28 cellular contexts compared by ENCODE assay signal in genomic region chr1:154857441-154858215, GRCh38. TPM values are rescaled to one million over a fixed set of nuclear protein-coding genes. Genes with fewer than 3 reads are reported as not detected.
A peak's percentile ranks its signal among the peaks of the same experiment; 100 is the strongest.
DNase-seq lines count a peak whose midpoint lies in the region; ATAC-seq and TF ChIP-seq lines count a peak whose summit lies in the region.
"Had no signal": no experiment of that assay in that cellular context is flagged by ENCODE, and none has a peak within 500 bp of the region (broad histone marks: within the 10 kb centered on the region; RNA-seq: fewer than 3 reads in every experiment).

No MANE protein-coding gene starts in this region.

- peak; percentile 14 for DNase-seq in T-helper 2 cell treated with Interferon-gamma antibody and Interleukin-4, amounts not matched to agents 5 μg/mL and 100 μg/mL, for 36 hours (ENCODE audit: low spot score)
- no peak for DNase-seq in T-helper 2 cell
- DNase-seq in Karpas-422, result peak; percentile 89
- no peak for DNase-seq in naive thymus-derived CD4-positive, alpha-beta T cell
- no peak for DNase-seq in mammary epithelial cell
- DNase-seq in erythroblast (lab: John Stamatoyannopoulos, UW), result no peak
- DNase-seq: activated CD8-positive, alpha-beta memory T cell treated with anti-CD3 and anti-CD28 coated beads for 24 hours; activated effector memory CD4-positive, alpha-beta T cell treated with anti-CD3 and anti-CD28 coated beads, Interleukin-2, amount 50 U/mL, for 16 hours; AML-193; CD8-positive, alpha-beta memory T cell; colonic mucosa; DMS153; effector memory CD8-positive, alpha-beta T cell; GOT3; NCI-H1092; NCI-H1930; NCI-H345; stimulated activated CD4-positive, alpha-beta T cell treated with anti-CD3 and anti-CD28 coated beads, Interleukin-2, amount 100 ng/mL, for 24 hours; stimulated activated naive CD4-positive, alpha-beta T cell treated with Interleukin-2 at 50 U/mL for 16 hours; tibial artery; WERI-Rb-1 had no signal

- H4K20me1 ChIP-seq in BLaER1 (no peaks in the 10 kb centered on the region), Karpas-422 (ENCODE audit: insufficient read depth, low read depth, low read length) (no peaks in the 10 kb centered on the region), mammary epithelial cell (ENCODE audit: insufficient read depth, low read length) (no peaks in the 10 kb centered on the region)

- no peak overlapping the region for H3K4me3 Mint-ChIP-seq in T-helper 2 cell treated with Interferon-gamma antibody and Interleukin-4, amounts not matched to agents 5 μg/mL and 100 μg/mL, for 36 hours
- peak overlapping the region in 1 of 5 experiments; percentile 51 for H3K4me3 Mint-ChIP-seq in brain
- no peak overlapping the region for H3K4me3 Mint-ChIP-seq in naive thymus-derived CD4-positive, alpha-beta T cell
- H3K4me3 Mint-ChIP-seq: CD8-positive, alpha-beta memory T cell; effector memory CD8-positive, alpha-beta T cell; T-helper 1 cell treated with Interleukin-12 subunit alpha and Interleukin-12 subunit beta and Interleukin-4 antibody, amounts not matched to agents 30 μg/mL and 1 μg/mL, for 36 hours had no signal

- no peak for TF ChIP-seq POLR2A in erythroblast (IDR thresholded peaks at IDR 0.05; ENCODE audit: low read length)

- CTCF ChIA-PET in naive thymus-derived CD4-positive, alpha-beta T cell (lab: Charles Lee), result interaction anchor here (1.9 kb wide), 1 partner anchor 188 kb away, joined by 6 read pairs; no protein-coding TSS in a partner anchor
- CTCF ChIA-PET in mammary epithelial cell (lab: Charles Lee; ENCODE audit: low non-redundant PET), result interaction anchor here (0.6 kb wide), 1 partner anchor 21 kb away, joined by 4 read pairs; no protein-coding TSS in a partner anchor

- H3K9me3 Mint-ChIP-seq in T-helper 2 cell treated with Interferon-gamma antibody and Interleukin-4, amounts not matched to agents 5 μg/mL and 100 μg/mL, for 36 hours, result no peaks in the 10 kb centered on the region
- no peaks in the 10 kb centered on the region for H3K9me3 Mint-ChIP-seq in brain
- H3K9me3 Mint-ChIP-seq in naive thymus-derived CD4-positive, alpha-beta T cell, result no peaks in the 10 kb centered on the region
- H3K9me3 Mint-ChIP-seq: CD8-positive, alpha-beta memory T cell; effector memory CD8-positive, alpha-beta T cell; T-helper 1 cell treated with Interleukin-12 subunit alpha and Interleukin-12 subunit beta and Interleukin-4 antibody, amounts not matched to agents 30 μg/mL and 1 μg/mL, for 36 hours had no signal

- H3K27me3 Mint-ChIP-seq in T-helper 2 cell treated with Interferon-gamma antibody and Interleukin-4, amounts not matched to agents 5 μg/mL and 100 μg/mL, for 36 hours (ENCODE audit: low read depth), result no peaks in the 10 kb centered on the region
- H3K27me3 Mint-ChIP-seq in brain, result peaks cover 4% of the 10 kb centered on the region
- peaks cover 0 to 18% (median 0%) of the 10 kb centered on the region in 5 donors for H3K27me3 Mint-ChIP-seq in naive thymus-derived CD4-positive, alpha-beta T cell

- intact Hi-C loops in naive thymus-derived CD4-positive, alpha-beta T cell (cut with micrococcal nuclease), result no loop called here
- intact Hi-C loops in mammary epithelial cell (cut with micrococcal nuclease), result no loop called here

- in situ Hi-C loops in mammary epithelial cell (cut with MboI; ENCODE audit: low sequenced_read_pairs in 2 of 2), result no loop called here

- no peaks in the 10 kb centered on the region for H3K9me2 ChIP-seq in Karpas-422 (replicated peaks; ENCODE audit: insufficient read depth, low read length)

- H3K9me3 ChIP-seq in BLaER1 (no peaks in the 10 kb centered on the region), Karpas-422 (ENCODE audit: low read length) (no peaks in the 10 kb centered on the region), mammary epithelial cell (replicated peaks; ENCODE audit: insufficient read depth, low read length) (no peaks in the 10 kb centered on the region)
- no peaks in the 10 kb centered on the region for H3K9me3 ChIP-seq in naive thymus-derived CD4-positive, alpha-beta T cell (ENCODE audit: control insufficient read depth in 2 of 3, low read length in 3 of 3)
- H3K9me3 ChIP-seq: colonic mucosa, esophagus muscularis mucosa, gastroesophageal sphincter, neutrophil, tibial artery had no signal

- H2AFZ ChIP-seq in Karpas-422 (ENCODE audit: low read length) (no peak overlapping the region), mammary epithelial cell (ENCODE audit: low read depth, low read length) (no peak overlapping the region)

- H3K79me2 ChIP-seq in Karpas-422 (ENCODE audit: low read length), result peaks cover 57% of the 10 kb centered on the region
- H3K79me2 ChIP-seq in mammary epithelial cell (ENCODE audit: insufficient read depth, low read length), result no peaks in the 10 kb centered on the region

- H3K36me3 ChIP-seq in BLaER1, result no peaks in the 10 kb centered on the region
- H3K36me3 ChIP-seq in Karpas-422 (ENCODE audit: insufficient read depth, low read length), result peaks cover 7% of the 10 kb centered on the region; the same call in 1 of the 2 replicates
- H3K36me3 ChIP-seq in naive thymus-derived CD4-positive, alpha-beta T cell (ENCODE audit: control insufficient read depth in 2 of 3, insufficient read depth in 3 of 3, low read length in 3 of 3), result no peaks in the 10 kb centered on the region
- no peaks in the 10 kb centered on the region for H3K36me3 ChIP-seq in mammary epithelial cell (ENCODE audit: insufficient read depth, low read length)
- H3K36me3 ChIP-seq: colonic mucosa, esophagus muscularis mucosa, gastroesophageal sphincter, neutrophil, tibial artery, WERI-Rb-1 had no signal

- WGBS in mammary epithelial cell (ENCODE audit: low coverage, missing lambda C conversion rate), result 83% methylated on average over 9 of the region's 11 CpGs

- dilution Hi-C loops in mammary epithelial cell (cut with HindIII; ENCODE audit: low sequenced_read_pairs), result loop anchor here (10.0 kb wide), 1 partner anchor 173 kb away; no protein-coding TSS in a partner anchor

- H3K4me2 ChIP-seq in BLaER1, result peak overlapping the region; percentile 9; the same call in 1 of the 2 replicates
- peak overlapping the region; percentile 83 for H3K4me2 ChIP-seq in Karpas-422 (ENCODE audit: low read depth, low read length, poor library complexity, severe bottlenecking)
- H3K4me2 ChIP-seq in mammary epithelial cell (ENCODE audit: insufficient read depth, low read depth, low read length), result no peak overlapping the region

- no peak overlapping the region for H3K9ac ChIP-seq in BLaER1
- H3K9ac ChIP-seq in Karpas-422 (ENCODE audit: low read length), result peak overlapping the region; percentile 89
- no peak overlapping the region for H3K9ac ChIP-seq in mammary epithelial cell (ENCODE audit: insufficient read depth, low read length)

- no peaks in the 10 kb centered on the region for H3K27me3 ChIP-seq in BLaER1
- H3K27me3 ChIP-seq in Karpas-422 (ENCODE audit: low read length), result no peaks in the 10 kb centered on the region
- H3K27me3 ChIP-seq in naive thymus-derived CD4-positive, alpha-beta T cell (ENCODE audit: control insufficient read depth in 2 of 2, insufficient read depth in 2 of 2, low read length in 2 of 2), result no peaks in the 10 kb centered on the region
- H3K27me3 ChIP-seq in mammary epithelial cell (ENCODE audit: insufficient read depth, low read length), result no peaks in the 10 kb centered on the region
- H3K27me3 ChIP-seq: colonic mucosa had no signal

- peaks cover 3% of the 10 kb centered on the region for H3K4me1 Mint-ChIP-seq in T-helper 2 cell treated with Interferon-gamma antibody and Interleukin-4, amounts not matched to agents 5 μg/mL and 100 μg/mL, for 36 hours (ENCODE audit: low read depth)
- peaks cover 68% of the 10 kb centered on the region for H3K4me1 Mint-ChIP-seq in brain
- peaks cover 0 to 8% (median 0%) of the 10 kb centered on the region in 7 donors for H3K4me1 Mint-ChIP-seq in naive thymus-derived CD4-positive, alpha-beta T cell
- H3K4me1 Mint-ChIP-seq: CD8-positive, alpha-beta memory T cell had no signal

- H3K27ac Mint-ChIP-seq in T-helper 2 cell treated with Interferon-gamma antibody and Interleukin-4, amounts not matched to agents 5 μg/mL and 100 μg/mL, for 36 hours, result no peak overlapping the region
- peak overlapping the region in 4 of 5 experiments; percentile 34 to 89 (median 80) for H3K27ac Mint-ChIP-seq in brain
- no peak overlapping the region for H3K27ac Mint-ChIP-seq in naive thymus-derived CD4-positive, alpha-beta T cell
- H3K27ac Mint-ChIP-seq: T-helper 1 cell treated with Interleukin-12 subunit alpha and Interleukin-12 subunit beta and Interleukin-4 antibody, amounts not matched to agents 30 μg/mL and 1 μg/mL, for 36 hours had no signal

- no peak for ATAC-seq in naive thymus-derived CD4-positive, alpha-beta T cell
- ATAC-seq: effector memory CD8-positive, alpha-beta T cell; gastroesophageal sphincter had no signal

- H3K4me3 ChIP-seq in BLaER1 (no peak overlapping the region), Karpas-422 (ENCODE audit: low read length) (peak overlapping the region; percentile 77), mammary epithelial cell (replicated peaks in 1 of 3; ENCODE audit: insufficient read depth in 1 of 3, low read depth in 2 of 3, low read length in 3 of 3) (no peak overlapping the region)
- H3K4me3 ChIP-seq in naive thymus-derived CD4-positive, alpha-beta T cell (ENCODE audit: low read length), result no peak overlapping the region
- H3K4me3 ChIP-seq: colonic mucosa, esophagus muscularis mucosa, gastroesophageal sphincter, lung, tibial artery had no signal

- no peaks in the 10 kb centered on the region for H3K36me3 Mint-ChIP-seq in T-helper 2 cell treated with Interferon-gamma antibody and Interleukin-4, amounts not matched to agents 5 μg/mL and 100 μg/mL, for 36 hours (ENCODE audit: low read depth)
- no peaks in the 10 kb centered on the region for H3K36me3 Mint-ChIP-seq in brain
- H3K36me3 Mint-ChIP-seq in naive thymus-derived CD4-positive, alpha-beta T cell, result no peaks in the 10 kb centered on the region
- H3K36me3 Mint-ChIP-seq: CD8-positive, alpha-beta memory T cell had no signal

- POLR2A ChIA-PET in naive thymus-derived CD4-positive, alpha-beta T cell (lab: Charles Lee), result no interaction called here

- H3K4me1 ChIP-seq in BLaER1 (peaks cover 60% of the 10 kb centered on the region), Karpas-422 (ENCODE audit: low read length) (peaks cover 81% of the 10 kb centered on the region), mammary epithelial cell (ENCODE audit: insufficient read depth, low read length) (no peaks in the 10 kb centered on the region)
- no peaks in the 10 kb centered on the region for H3K4me1 ChIP-seq in naive thymus-derived CD4-positive, alpha-beta T cell (ENCODE audit: control insufficient read depth in 2 of 2, insufficient read depth in 2 of 2, low read length in 2 of 2)
- H3K4me1 ChIP-seq: colonic mucosa, tibial artery had no signal

- TF ChIP-seq CTCF in brain (conservative IDR thresholded peaks at IDR 0.05) (no peak), mammary epithelial cell (conservative IDR thresholded peaks at IDR 0.05 in 1 of 2, IDR thresholded peaks at IDR 0.05 in 1 of 2; ENCODE audit: extremely low read depth in 1 of 2, insufficient read depth in 1 of 2, low read depth in 1 of 2, low read length in 2 of 2) (no peak)

- H3K27ac ChIP-seq in BLaER1, result no peak overlapping the region
- peak overlapping the region; percentile 97 for H3K27ac ChIP-seq in Karpas-422 (ENCODE audit: low read length)
- no peak overlapping the region for H3K27ac ChIP-seq in naive thymus-derived CD4-positive, alpha-beta T cell (ENCODE audit: low read depth, low read length)
- no peak overlapping the region for H3K27ac ChIP-seq in mammary epithelial cell (ENCODE audit: insufficient read depth, low read depth, low read length)
- H3K27ac ChIP-seq: colonic mucosa, esophagus muscularis mucosa, gastroesophageal sphincter, neutrophil, tibial artery, WERI-Rb-1 had no signal

- BruUV-seq in mammary epithelial cell (replicated peaks; lab: Mats Ljungman, UMichigan), result no TSS peak

RNA-seq across cellular contexts. Expression of gene KCNN3, which starts 12.5 kb away (rescaled TPM):
- 50.0 and 68.2 TPM in 2 replicates for total RNA-seq in Karpas-422 (2014; rRNA removed; shearing (Covaris generic); ENCODE audit: low replicate concordance)
- polyA plus RNA-seq in brain (ENCODE audit: insufficient read depth, low read depth, low replicate concordance) (5.1 TPM), mammary epithelial cell (0.03 TPM)
- under 1 TPM in 4 of 5 experiments, not detected in 1; 0.05 to 0.29 (median 0.15) TPM for total RNA-seq in naive thymus-derived CD4-positive, alpha-beta T cell
- not detected for polyA plus RNA-seq in naive thymus-derived CD4-positive, alpha-beta T cell
- total RNA-seq in mammary epithelial cell, result not detected
- not detected for polyA minus RNA-seq in mammary epithelial cell
- polyA plus RNA-seq: CD8-positive, alpha-beta memory T cell had no signal

Comparison
In these comparisons a context has a peak if more than half of its experiments do, and no peak if none do; other contexts are left out.
1. DNase-seq: peak in T-helper 2 cell treated with Interferon-gamma antibody and Interleukin-4, amounts not matched to agents 5 μg/mL and 100 μg/mL, for 36 hours (single experiment) and Karpas-422 (single experiment); none in T-helper 2 cell (0 of 5), naive thymus-derived CD4-positive, alpha-beta T cell (0 of 9), mammary epithelial cell (single experiment) and erythroblast (0 of 2).
2. H3K27ac Mint-ChIP-seq: peak in brain (4 of 5); none in T-helper 2 cell treated with Interferon-gamma antibody and Interleukin-4, amounts not matched to agents 5 μg/mL and 100 μg/mL, for 36 hours (single experiment) and naive thymus-derived CD4-positive, alpha-beta T cell (0 of 9).
3. RNA of gene KCNN3, which starts 12.5 kb away (total RNA-seq): 50.0 to 68.2 TPM in Karpas-422; 0.05 to 0.29 TPM in naive thymus-derived CD4-positive, alpha-beta T cell and not detected in mammary epithelial cell; every median in the first group is over 10 times any median in the second.